27 cellular contexts compared by ENCODE assay signal in the genomic region with DNA sequence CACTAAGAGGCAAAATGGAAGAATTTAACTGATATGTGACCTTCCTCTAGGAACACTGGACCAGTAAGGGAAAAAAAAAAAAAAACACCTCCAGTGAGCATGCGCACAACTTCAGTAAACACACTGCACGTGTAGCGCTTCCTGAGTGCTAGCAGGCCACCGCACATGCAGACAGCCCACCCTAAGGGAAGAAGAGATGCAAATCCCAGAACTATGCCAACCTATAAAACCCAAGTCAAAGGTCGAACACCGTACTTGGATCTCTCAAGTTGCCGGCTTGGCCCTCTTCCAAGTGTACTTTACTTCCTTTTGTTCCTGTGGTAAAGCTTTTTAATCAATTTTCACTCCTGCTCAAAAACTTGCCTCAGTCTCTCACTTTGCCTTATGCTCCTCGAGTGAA.
"Had no signal": no experiment of that assay in that cellular context is flagged by ENCODE, and none has a peak within 500 bp of the region (broad histone marks: within the 10 kb centered on the region; RNA-seq: fewer than 3 reads in every experiment).

No MANE protein-coding gene starts in this region.

- H3K4me1 ChIP-seq: adrenal gland, ascending aorta, breast epithelium, gastroesophageal sphincter, right lobe of liver, upper lobe of left lung had no signal

- H3K27ac Mint-ChIP-seq: activated naive CD8-positive, alpha-beta T cell; activated T-helper 2 cell treated with anti-CD3 and anti-CD28 coated beads, Interferon-gamma antibody, Interleukin-2, Interleukin-4, amounts not matched to agents 10 μg/mL and 5 μg/mL and 100 μg/mL, durations not matched to agents 14 hours and 24 hours and 36 hours; nephron; stimulated activated memory B cell treated with anti-CD40 and anti-IgM and Interleukin-4, amounts not matched to agents 10 μg/mL and 1 μg/mL and 100 μg/mL, for 72 hours; WTC11 had no signal

- H3K9me3 ChIP-seq: adrenal gland, ascending aorta, breast epithelium, gastroesophageal sphincter, right lobe of liver, upper lobe of left lung had no signal

- H3K36me3 Mint-ChIP-seq: activated naive CD8-positive, alpha-beta T cell; stimulated activated memory B cell treated with anti-CD40 and anti-IgM and Interleukin-4, amounts not matched to agents 10 μg/mL and 1 μg/mL and 100 μg/mL, for 72 hours had no signal

- H3K4me3 Mint-ChIP-seq: activated naive CD8-positive, alpha-beta T cell; activated T-cell treated with anti-CD3 and anti-CD28 coated beads, Interleukin-2, amount 50 U/mL, for 4 hours; central memory CD8-positive, alpha-beta T cell; nephron; stimulated activated memory B cell treated with anti-CD40 and anti-IgM and Interleukin-4, amounts not matched to agents 10 μg/mL and 1 μg/mL and 100 μg/mL, for 72 hours; WTC11 had no signal

- H3K27me3 Mint-ChIP-seq: activated naive CD8-positive, alpha-beta T cell; central memory CD8-positive, alpha-beta T cell; stimulated activated memory B cell treated with anti-CD40 and anti-IgM and Interleukin-4, amounts not matched to agents 10 μg/mL and 1 μg/mL and 100 μg/mL, for 72 hours had no signal

- H3K4me1 Mint-ChIP-seq: central memory CD8-positive, alpha-beta T cell; stimulated activated memory B cell treated with anti-CD40 and anti-IgM and Interleukin-4, amounts not matched to agents 10 μg/mL and 1 μg/mL and 100 μg/mL, for 72 hours had no signal

- H3K9me3 Mint-ChIP-seq: activated T-helper 2 cell treated with anti-CD3 and anti-CD28 coated beads, Interferon-gamma antibody, Interleukin-2, Interleukin-4, amounts not matched to agents 10 μg/mL and 5 μg/mL and 100 μg/mL, durations not matched to agents 14 hours and 24 hours and 36 hours had no signal

- ATAC-seq: activated T-cell treated with anti-CD3 and anti-CD28 coated beads, Interleukin-2, amount 50 U/mL, for 4 hours; gastroesophageal sphincter; right lobe of liver; stimulated activated memory B cell treated with anti-CD40 and anti-IgM and Interleukin-4, amounts not matched to agents 10 μg/mL and 1 μg/mL and 100 μg/mL, for 72 hours; WTC11 had no signal

- H3K27ac ChIP-seq: adrenal gland, ascending aorta, breast epithelium, epithelial cell of prostate, gastroesophageal sphincter, right lobe of liver, skin epidermis, thoracic aorta, upper lobe of left lung had no signal

- H3K27me3 ChIP-seq: adrenal gland, ascending aorta, breast epithelium, gastroesophageal sphincter, right lobe of liver, upper lobe of left lung had no signal

- H3K4me3 ChIP-seq: adrenal gland, ascending aorta, breast epithelium, gastroesophageal sphincter, right lobe of liver, skin epidermis, thoracic aorta, upper lobe of left lung had no signal

- DNase-seq: activated CD4-positive, alpha-beta T cell treated with anti-CD3 and anti-CD28 coated beads, Interleukin-2, amount 50 U/mL, for 4 hours; activated CD8-positive, alpha-beta memory T cell treated with anti-CD3 and anti-CD28 coated beads, Interleukin-2, amount 50 U/mL, for 48 hours; activated naive CD4-positive, alpha-beta T cell; activated T-cell treated with anti-CD3 and anti-CD28 coated beads, Interleukin-2, amount 50 U/mL, for 4 hours; adrenal gland; head of caudate nucleus; hypothalamus; midbrain; occipital lobe; posterior cingulate gyrus; right lobe of liver; stimulated activated CD4-positive, alpha-beta T cell treated with anti-CD3 and anti-CD28 coated beads, Interleukin-15, amount 100 ng/mL, for 24 hours; T-helper 1 cell; T-helper 9 cell; upper lobe of left lung had no signal

- H3K36me3 ChIP-seq: adrenal gland, ascending aorta, breast epithelium, gastroesophageal sphincter, right lobe of liver, thoracic aorta, upper lobe of left lung had no signal
